ENCODE assay signal across 9 cellular contexts in the genomic region with DNA sequence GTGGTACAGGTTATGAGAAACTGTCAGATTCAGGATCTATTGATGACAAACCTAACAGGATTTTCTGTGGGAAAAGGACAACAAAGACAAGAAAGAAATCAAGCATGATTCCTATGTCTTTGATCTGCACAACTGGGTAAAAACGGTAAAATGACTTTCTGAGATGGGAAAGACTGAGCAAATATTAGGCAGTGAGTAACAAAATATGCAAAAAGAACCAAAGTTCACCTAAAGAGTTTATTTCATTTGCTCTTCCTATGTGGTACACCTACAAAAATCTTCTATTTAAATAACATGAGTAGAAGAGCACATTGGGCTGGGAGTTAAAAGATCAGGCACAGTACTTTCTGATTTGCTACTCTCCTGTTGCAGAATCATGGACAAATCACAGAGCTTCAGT. TPM values are rescaled to one million over a fixed set of nuclear protein-coding genes. Genes with fewer than 3 reads are reported as not detected.
"Had no signal": no experiment of that assay in that cellular context is flagged by ENCODE, and none has a peak within 500 bp of the region (broad histone marks: within the 10 kb centered on the region; RNA-seq: fewer than 3 reads in every experiment).

No MANE protein-coding gene starts in this region.

- H3K4me3 ChIP-seq: GM23248, HAP-1, K562 had no signal

- FAIRE-seq: HTR-8/SVneo, K562 had no signal

- H2AFZ ChIP-seq: GM23248 had no signal

- ATAC-seq: HCT116, K562 had no signal

- H3K27ac ChIP-seq: GM23248 had no signal

- H3K4me1 ChIP-seq: HAP-1 had no signal

- H3K9me3 ChIP-seq: HAP-1 had no signal

- H3K9ac ChIP-seq: GM23248 had no signal

- DNase-seq: GOT3, H7, KG1 had no signal

RNA-seq across cellular contexts. Expression of a gene that starts 38.9 kb away (rescaled TPM):
- total RNA-seq: HT-29 had no signal
